Comparison of ENCODE assay signal across 8 cellular contexts in the genomic region with DNA sequence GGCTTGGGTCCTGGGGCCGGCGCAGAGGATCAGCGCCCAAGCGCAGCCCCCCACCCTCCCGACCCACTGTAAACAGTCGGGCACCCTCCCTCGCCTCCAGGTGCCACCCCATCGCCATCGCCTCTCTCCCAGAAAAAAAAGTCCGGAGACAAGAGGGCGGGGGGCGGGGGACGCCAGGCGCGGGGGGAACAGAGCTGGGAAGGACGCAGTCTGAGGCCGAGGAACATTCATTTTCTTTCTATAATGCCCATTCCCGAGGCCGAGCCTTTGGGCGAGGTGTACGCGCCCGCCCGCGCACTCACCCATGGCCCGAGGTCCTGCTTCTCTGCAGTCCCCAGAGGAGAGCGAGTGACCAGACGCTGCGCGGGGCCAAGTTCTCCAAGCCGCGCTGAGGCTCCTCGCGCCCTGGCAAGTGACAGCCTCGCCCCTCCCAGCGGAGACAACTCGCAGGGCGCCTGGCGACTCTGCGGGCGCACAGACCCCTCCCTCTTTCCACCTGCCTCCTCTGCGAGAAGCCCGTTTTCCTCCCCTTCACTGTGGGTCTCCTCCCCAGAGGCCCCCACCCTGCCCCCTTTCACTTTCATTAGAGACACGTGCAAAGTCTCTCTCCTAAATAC.
A peak's percentile ranks its signal among the peaks of the same experiment; 100 is the strongest.
DNase-seq lines count a peak whose midpoint lies in the region; ATAC-seq, FAIRE-seq and TF ChIP-seq lines count a peak whose summit lies in the region.

No MANE protein-coding gene starts in this region.

- 0 out of 2 replicates have a peak, but pooled peaks cover 3% of the 10 kb centered on the region for H3K9me3 ChIP-seq in SJSA1 (replicated peaks)
- H3K9me3 ChIP-seq in endothelial cell of umbilical vein (replicated peaks; ENCODE audit: control insufficient read depth, insufficient read depth, low read length), result no peaks in the 10 kb centered on the region

- H3K4me3 ChIP-seq in AG04449 (ENCODE audit: low read depth, low read length) (peak overlapping the region; percentile 52), SJSA1 (peak overlapping the region; percentile 16), endothelial cell of umbilical vein (replicated peaks in 1 of 3; ENCODE audit: insufficient read depth in 1 of 3, low read depth in 1 of 3, low read length in 3 of 3) (peak overlapping the region in 2 of 3 experiments; percentile 8 to 9)

- H3K9me1 ChIP-seq in endothelial cell of umbilical vein (replicated peaks; ENCODE audit: control insufficient read depth, extremely low read depth, insufficient read depth, low read length), result no peaks in the 10 kb centered on the region

- no peak for DNase-seq in AG04449 (ENCODE audit: low read depth, low spot score)
- peak; percentile 68 for DNase-seq in GM13977 (ENCODE audit: low spot score)
- DNase-seq in SJSA1 (ENCODE audit: low read depth in 1 of 2, low spot score in 2 of 2), result no peak
- DNase-seq in endothelial cell of umbilical vein (ENCODE audit: low read depth, low spot score), result peak; percentile 5
- peak; percentile 28 for DNase-seq in myocyte (ENCODE audit: low read depth)
- DNase-seq in DMS114 treated with DMSO at 0.1 percent for 48 hours (lab: John Stamatoyannopoulos, UW; ENCODE audit: unreplicated experiment), result no peak
- DNase-seq in NCI-H2107 (lab: John Stamatoyannopoulos, UW), result no peak

- peak overlapping the region; percentile 73 for H3K4me2 ChIP-seq in endothelial cell of umbilical vein (ENCODE audit: insufficient read depth, low read length)

- no TSS peak for BruUV-seq in endothelial cell of umbilical vein (replicated peaks; lab: Mats Ljungman, UMichigan)

- no peaks in the 10 kb centered on the region for H3K79me2 ChIP-seq in endothelial cell of umbilical vein (ENCODE audit: control insufficient read depth, insufficient read depth, low read length)

- peak; percentile 72 for ATAC-seq in HG03025 (IDR thresholded peaks at IDR 0.05; ENCODE audit: low FRiP score, unreplicated experiment)

- H3K4me1 ChIP-seq in SJSA1 (replicated peaks) (peaks cover 8% of the 10 kb centered on the region), endothelial cell of umbilical vein (ENCODE audit: control insufficient read depth, extremely low read depth, insufficient read depth, low read length) (no peaks in the 10 kb centered on the region)

- peaks cover 23% of the 10 kb centered on the region for H3K27me3 ChIP-seq in SJSA1 (replicated peaks)
- H3K27me3 ChIP-seq in endothelial cell of umbilical vein (ENCODE audit: control insufficient read depth in 2 of 2, insufficient read depth in 2 of 2, low read length in 2 of 2), result peaks cover 2 to 7% of the 10 kb centered on the region in 2 experiments

- in situ Hi-C loops in GM13977 (cut with MboI; ENCODE audit: low pct_unique_long_range_greater_than_20kb, low sequenced_read_pairs, unreplicated experiment), result no loop called here

- CTCF ChIA-PET in AG04449 (lab: Yijun Ruan, JAX) (no interaction called here), endothelial cell of umbilical vein (lab: Charles Lee) (no interaction called here)

- no peaks in the 10 kb centered on the region for H4K20me1 ChIP-seq in endothelial cell of umbilical vein (replicated peaks; ENCODE audit: control insufficient read depth, extremely low read depth, insufficient read depth, low read length)

- no peak overlapping the region for H3K27ac ChIP-seq in SJSA1
- no peak overlapping the region for H3K27ac ChIP-seq in endothelial cell of umbilical vein (ENCODE audit: insufficient read depth, low read depth, low read length)

- no peak for TF ChIP-seq CTCF in AG04449 (IDR thresholded peaks at IDR 0.05; ENCODE audit: insufficient read depth, low read length, missing control alignments)
- no peak for TF ChIP-seq CTCF in GM13977 (IDR thresholded peaks at IDR 0.05; ENCODE audit: extremely low read depth, insufficient read depth, missing control alignments)
- no peak for TF ChIP-seq CTCF in endothelial cell of umbilical vein (IDR thresholded peaks at IDR 0.05; ENCODE audit: extremely low read depth in 1 of 2, insufficient read depth in 1 of 2, low read depth in 1 of 2, low read length in 2 of 2)

- POLR2A ChIA-PET in AG04449 (lab: Yijun Ruan, JAX), result no interaction called here
- POLR2A ChIA-PET in endothelial cell of umbilical vein (lab: Charles Lee), result no interaction called here

- no peak overlapping the region for H3K9ac ChIP-seq in endothelial cell of umbilical vein (replicated peaks; ENCODE audit: extremely low read depth, insufficient read depth, low read length)

- intact Hi-C loops in endothelial cell of umbilical vein (cut with micrococcal nuclease), result no loop called here

- FAIRE-seq in endothelial cell of umbilical vein (lab: Jason Lieb, UNC), result no peak

- H3K36me3 ChIP-seq in SJSA1, result no peaks in the 10 kb centered on the region
- no peaks in the 10 kb centered on the region for H3K36me3 ChIP-seq in endothelial cell of umbilical vein (ENCODE audit: control insufficient read depth in 2 of 2, extremely low read depth in 1 of 2, insufficient read depth in 2 of 2, low read length in 2 of 2)

- dilution Hi-C loops in endothelial cell of umbilical vein (cut with MboI; ENCODE audit: extremely low pct_ligation_motif_present, low sequenced_read_pairs), result no loop called here

- TF ChIP-seq POLR2A in endothelial cell of umbilical vein (IDR thresholded peaks at IDR 0.05; ENCODE audit: low read depth, low read length), result no peak

- H2AFZ ChIP-seq in endothelial cell of umbilical vein (ENCODE audit: low read depth, low read length), result peak overlapping the region; percentile 34

TF ChIP-seq in endothelial cell of umbilical vein, 7 proteins besides CTCF, POLR2A, EP300 and RAD21:
- TF ChIP-seq EZH2 (IDR thresholded peaks at IDR 0.05; ENCODE audit: borderline replicate concordance, low read depth, low read length, severe bottlenecking), result no peak
- TF ChIP-seq GATA2 (IDR thresholded peaks at IDR 0.05; ENCODE audit: insufficient read depth, insufficient read length, low read depth, low read length), result no peak
- no peak for TF ChIP-seq FOS (IDR thresholded peaks at IDR 0.05; ENCODE audit: borderline replicate concordance, insufficient read depth, low read length)
- no peak for TF ChIP-seq JUN (IDR thresholded peaks at IDR 0.05; ENCODE audit: borderline replicate concordance, insufficient read depth, insufficient read length, low read depth)

Comparison
In these comparisons a context has a peak if more than half of its experiments do, and no peak if none do; other contexts are left out.
1. DNase-seq: peak in GM13977 (single experiment), endothelial cell of umbilical vein (single experiment) and myocyte (single experiment); none in AG04449 (single experiment), SJSA1 (0 of 2), DMS114 treated with DMSO at 0.1 percent for 48 hours (single experiment) and NCI-H2107 (single experiment).
2. Peak in every context shown above with its lines, with median percentiles within 50 percentile points of each other: H3K4me3 ChIP-seq.